ENCODE assay signal across 8 cellular contexts in the genomic region with DNA sequence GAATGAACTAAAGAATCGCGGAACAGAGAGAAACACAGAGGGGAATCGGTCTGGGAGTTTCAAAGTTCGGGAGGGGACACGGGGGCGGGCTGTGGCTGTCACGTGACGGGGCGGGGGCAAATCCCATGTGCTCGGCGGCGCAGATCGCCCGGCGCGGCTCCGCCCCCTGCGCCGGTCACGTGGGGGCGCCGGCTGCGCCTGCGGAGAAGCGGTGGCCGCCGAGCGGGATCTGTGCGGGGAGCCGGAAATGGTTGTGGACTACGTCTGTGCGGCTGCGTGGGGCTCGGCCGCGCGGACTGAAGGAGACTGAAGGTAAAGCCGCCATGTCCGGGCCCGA. TPM values are rescaled to one million over a fixed set of nuclear protein-coding genes. Genes with fewer than 3 reads are reported as not detected.
DNase-seq lines count a peak whose midpoint lies in the region; ATAC-seq and TF ChIP-seq lines count a peak whose summit lies in the region.

A gene with protein sequence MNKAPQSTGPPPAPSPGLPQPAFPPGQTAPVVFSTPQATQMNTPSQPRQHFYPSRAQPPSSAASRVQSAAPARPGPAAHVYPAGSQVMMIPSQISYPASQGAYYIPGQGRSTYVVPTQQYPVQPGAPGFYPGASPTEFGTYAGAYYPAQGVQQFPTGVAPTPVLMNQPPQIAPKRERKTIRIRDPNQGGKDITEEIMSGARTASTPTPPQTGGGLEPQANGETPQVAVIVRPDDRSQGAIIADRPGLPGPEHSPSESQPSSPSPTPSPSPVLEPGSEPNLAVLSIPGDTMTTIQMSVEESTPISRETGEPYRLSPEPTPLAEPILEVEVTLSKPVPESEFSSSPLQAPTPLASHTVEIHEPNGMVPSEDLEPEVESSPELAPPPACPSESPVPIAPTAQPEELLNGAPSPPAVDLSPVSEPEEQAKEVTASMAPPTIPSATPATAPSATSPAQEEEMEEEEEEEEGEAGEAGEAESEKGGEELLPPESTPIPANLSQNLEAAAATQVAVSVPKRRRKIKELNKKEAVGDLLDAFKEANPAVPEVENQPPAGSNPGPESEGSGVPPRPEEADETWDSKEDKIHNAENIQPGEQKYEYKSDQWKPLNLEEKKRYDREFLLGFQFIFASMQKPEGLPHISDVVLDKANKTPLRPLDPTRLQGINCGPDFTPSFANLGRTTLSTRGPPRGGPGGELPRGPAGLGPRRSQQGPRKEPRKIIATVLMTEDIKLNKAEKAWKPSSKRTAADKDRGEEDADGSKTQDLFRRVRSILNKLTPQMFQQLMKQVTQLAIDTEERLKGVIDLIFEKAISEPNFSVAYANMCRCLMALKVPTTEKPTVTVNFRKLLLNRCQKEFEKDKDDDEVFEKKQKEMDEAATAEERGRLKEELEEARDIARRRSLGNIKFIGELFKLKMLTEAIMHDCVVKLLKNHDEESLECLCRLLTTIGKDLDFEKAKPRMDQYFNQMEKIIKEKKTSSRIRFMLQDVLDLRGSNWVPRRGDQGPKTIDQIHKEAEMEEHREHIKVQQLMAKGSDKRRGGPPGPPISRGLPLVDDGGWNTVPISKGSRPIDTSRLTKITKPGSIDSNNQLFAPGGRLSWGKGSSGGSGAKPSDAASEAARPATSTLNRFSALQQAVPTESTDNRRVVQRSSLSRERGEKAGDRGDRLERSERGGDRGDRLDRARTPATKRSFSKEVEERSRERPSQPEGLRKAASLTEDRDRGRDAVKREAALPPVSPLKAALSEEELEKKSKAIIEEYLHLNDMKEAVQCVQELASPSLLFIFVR (N-terminal part only) (plus strand): TSS at position 244 of the 337 bp plus-strand sequence. CDS start 1,191 bp downstream, outside the sequence.

- H3K9me3 ChIP-seq in gastroesophageal sphincter: no peaks in the 10 kb centered on the region

- intact Hi-C loops in activated naive CD4-positive, alpha-beta T cell treated with anti-CD3 and anti-CD28 coated beads for 36 hours (cut with micrococcal nuclease): loop anchor here (1.0 kb wide), 5 partner anchors 15 to 140 kb away; a partner anchor contains a TSS

- H3K27ac ChIP-seq in gastroesophageal sphincter: peak within 1 kb of the TSS; percentile 81 to 100 (median 96)

- H3K36me3 ChIP-seq in gastroesophageal sphincter: peaks cover 0 to 22% of the 10 kb centered on the region in 2 donors

- peaks cover 29% of the 10 kb centered on the region for H3K4me1 Mint-ChIP-seq in activated naive CD4-positive, alpha-beta T cell treated with anti-CD3 and anti-CD28 coated beads for 36 hours (ENCODE audit: low read depth)

- TF ChIP-seq POLR2A in gastroesophageal sphincter (IDR thresholded peaks at IDR 0.05): peak; percentile 30 to 41

- peaks cover 30% of the 10 kb centered on the region for H3K36me3 Mint-ChIP-seq in activated naive CD4-positive, alpha-beta T cell treated with anti-CD3 and anti-CD28 coated beads for 36 hours (ENCODE audit: low read depth)

- TF ChIP-seq CTCF in HFF-Myc (IDR thresholded peaks at IDR 0.05; ENCODE audit: low read depth, low read length, missing control alignments) (no peak), gastroesophageal sphincter (IDR thresholded peaks at IDR 0.05) (no peak)

- no peaks in the 10 kb centered on the region for H3K9me3 Mint-ChIP-seq in activated naive CD4-positive, alpha-beta T cell treated with anti-CD3 and anti-CD28 coated beads for 36 hours

- no peak for TF ChIP-seq EP300 in gastroesophageal sphincter (IDR thresholded peaks at IDR 0.05)

- ATAC-seq in gastroesophageal sphincter: peak; percentile 91

- H3K4me3 Mint-ChIP-seq in activated naive CD4-positive, alpha-beta T cell treated with anti-CD3 and anti-CD28 coated beads for 36 hours: peak within 1 kb of the TSS; percentile 86

- H3K4me1 ChIP-seq in gastroesophageal sphincter: peaks cover 0 to 47% (median 29%) of the 10 kb centered on the region in 3 donors

- H3K27me3 Mint-ChIP-seq in activated naive CD4-positive, alpha-beta T cell treated with anti-CD3 and anti-CD28 coated beads for 36 hours (ENCODE audit: low read depth): no peaks in the 10 kb centered on the region

- DNase-seq in GM03348 (ENCODE audit: low spot score) (peak; percentile 98), HFF-Myc (ENCODE audit: extremely low read depth, low read depth) (peak; percentile 56), NAMALWA (ENCODE audit: low spot score) (peak; percentile 91), SK-N-DZ (ENCODE audit: low spot score) (peak; percentile 93), nucleus accumbens (lab: John Stamatoyannopoulos, UW) (peak; percentile 36 to 96 (median 88)), superior temporal gyrus (ENCODE audit: extremely low spot score) (peak; percentile 88)
- peak; percentile 93 for DNase-seq in activated naive CD4-positive, alpha-beta T cell treated with anti-CD3 and anti-CD28 coated beads for 36 hours

- no peaks in the 10 kb centered on the region for H3K27me3 ChIP-seq in gastroesophageal sphincter

- H3K4me3 ChIP-seq in HFF-Myc (replicated peaks; ENCODE audit: low read depth, low read length) (peak within 1 kb of the TSS; percentile 95), gastroesophageal sphincter (peak within 1 kb of the TSS; percentile 53 to 86)

- CTCF ChIA-PET in activated naive CD4-positive, alpha-beta T cell treated with anti-CD3 and anti-CD28 coated beads for 36 hours (lab: Charles Lee): no interaction called here

- 0% methylated on average over 5 to 6 of the region's 40 CpGs for WGBS in gastroesophageal sphincter (ENCODE audit: low coverage in 1 of 2), 2 donors

- peak within 1 kb of the TSS; percentile 90 for H3K27ac Mint-ChIP-seq in activated naive CD4-positive, alpha-beta T cell treated with anti-CD3 and anti-CD28 coated beads for 36 hours

RNA-seq across cellular contexts. Expression of the gene that starts here (rescaled TPM):
- polyA plus RNA-seq in SK-N-DZ (2014; cell fraction: cytosol; rRNA removed): 257 and 261 TPM in 2 replicates
- 213 and 251 TPM in 2 replicates for polyA plus RNA-seq in SK-N-DZ (2014; cell fraction: nucleus; rRNA removed)
- total RNA-seq in activated naive CD4-positive, alpha-beta T cell treated with anti-CD3 and anti-CD28 coated beads for 36 hours: 100 to 1,000 TPM; 345 to 375 TPM
- 100 to 1,000 TPM; 233 to 431 (median 300) TPM for total RNA-seq in gastroesophageal sphincter

Comparison
In these comparisons a context has a peak if more than half of its experiments do, and no peak if none do; other contexts are left out.
1. Peak in every context shown above with its lines: DNase-seq, ATAC-seq, H3K4me3 ChIP-seq and H3K27ac ChIP-seq.